1 cellular context compared by ENCODE assay signal in the genomic region with DNA sequence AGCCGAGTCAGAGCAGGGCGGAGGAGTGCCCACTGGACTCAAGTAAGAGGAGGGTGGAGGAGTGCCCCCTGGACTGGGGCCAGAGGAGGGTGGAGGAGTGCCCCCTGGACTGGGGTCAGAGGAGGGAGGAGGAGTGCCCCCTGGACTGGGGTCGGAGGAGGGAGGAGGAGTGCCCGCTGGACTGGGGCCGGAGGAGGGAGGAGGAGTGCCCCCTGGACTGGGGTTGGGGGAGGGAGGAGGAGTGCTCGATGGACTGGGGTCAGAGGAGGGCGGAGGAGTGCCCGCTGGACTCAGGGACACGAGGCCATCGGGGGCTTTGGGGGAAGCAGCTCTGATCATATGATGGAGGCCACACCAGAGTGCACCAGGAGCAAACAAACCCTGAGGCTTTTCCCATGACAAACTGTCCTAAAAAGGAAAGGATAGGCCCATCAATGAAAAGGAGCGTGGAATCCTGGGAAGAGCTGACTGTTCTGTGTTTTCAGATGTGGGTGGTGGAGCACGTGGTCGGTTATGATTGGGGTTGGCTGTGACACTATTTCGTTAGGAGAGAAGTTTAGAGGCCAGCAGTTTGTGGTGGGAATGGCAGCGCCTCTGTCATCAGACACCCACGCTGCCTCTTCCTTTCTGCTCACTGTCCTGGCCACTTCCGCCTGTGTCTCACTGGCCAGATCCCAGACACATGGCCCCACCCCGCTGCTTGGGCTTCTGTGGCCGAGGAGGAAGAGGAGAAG.
TF ChIP-seq lines count a peak whose summit lies in the region.

No MANE protein-coding gene starts in this region.

TF ChIP-seq in K562, 482 proteins besides CTCF, POLR2A, EP300 and RAD21 (continued from another document and continues in another):
- TF ChIP-seq, protein P1, sequence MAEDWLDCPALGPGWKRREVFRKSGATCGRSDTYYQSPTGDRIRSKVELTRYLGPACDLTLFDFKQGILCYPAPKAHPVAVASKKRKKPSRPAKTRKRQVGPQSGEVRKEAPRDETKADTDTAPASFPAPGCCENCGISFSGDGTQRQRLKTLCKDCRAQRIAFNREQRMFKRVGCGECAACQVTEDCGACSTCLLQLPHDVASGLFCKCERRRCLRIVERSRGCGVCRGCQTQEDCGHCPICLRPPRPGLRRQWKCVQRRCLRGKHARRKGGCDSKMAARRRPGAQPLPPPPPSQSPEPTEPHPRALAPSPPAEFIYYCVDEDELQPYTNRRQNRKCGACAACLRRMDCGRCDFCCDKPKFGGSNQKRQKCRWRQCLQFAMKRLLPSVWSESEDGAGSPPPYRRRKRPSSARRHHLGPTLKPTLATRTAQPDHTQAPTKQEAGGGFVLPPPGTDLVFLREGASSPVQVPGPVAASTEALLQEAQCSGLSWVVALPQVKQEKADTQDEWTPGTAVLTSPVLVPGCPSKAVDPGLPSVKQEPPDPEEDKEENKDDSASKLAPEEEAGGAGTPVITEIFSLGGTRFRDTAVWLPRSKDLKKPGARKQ (CRISPR knock-in tag; IDR thresholded peaks at IDR 0.05), result no peak
- TF ChIP-seq ZNF197 (CRISPR knock-in tag; IDR thresholded peaks at IDR 0.05; ENCODE audit: low read depth) (peak; percentile 80; the same call in 1 of the 2 replicates), ZNF778 (CRISPR knock-in tag; IDR thresholded peaks at IDR 0.05) (no peak), CTBP1 (IDR thresholded peaks at IDR 0.05; ENCODE audit: borderline replicate concordance) (peak; percentile 48; the same call in 1 of the 2 replicates), RBM17 (IDR thresholded peaks at IDR 0.05; ENCODE audit: borderline replicate concordance, low read depth, low read length) (no peak), SOX6 (IDR thresholded peaks at IDR 0.05) (peak; percentile 18; the same call in 1 of the 2 replicates), CREM (IDR thresholded peaks at IDR 0.05; ENCODE audit: low read depth) (peak; percentile 66), PHB (CRISPR knock-in tag; IDR thresholded peaks at IDR 0.05) (no peak), ZNF589 (CRISPR knock-in tag; IDR thresholded peaks at IDR 0.05; ENCODE audit: low read depth) (peak; percentile 95), RHOXF2B (CRISPR knock-in tag; conservative IDR thresholded peaks at IDR 0.05) (no peak), NFYB (IDR thresholded peaks at IDR 0.05; ENCODE audit: extremely low read depth, insufficient read length) (no peak), LEF1 (IDR thresholded peaks at IDR 0.05) (peak; percentile 37; the same call in 1 of the 2 replicates), ESRRB (CRISPR knock-in tag; IDR thresholded peaks at IDR 0.05; ENCODE audit: borderline replicate concordance) (no peak), SRF (CRISPR knock-in tag; IDR thresholded peaks at IDR 0.05) (no peak; a peak in 1 of 4 replicates), NCOA2 (IDR thresholded peaks at IDR 0.05; ENCODE audit: partially characterized antibody in 2 of 2) (no peak), RAD51 (IDR thresholded peaks at IDR 0.05; ENCODE audit: borderline replicate concordance, low read depth) (peak; percentile 68)
- TF ChIP-seq, protein P2, sequence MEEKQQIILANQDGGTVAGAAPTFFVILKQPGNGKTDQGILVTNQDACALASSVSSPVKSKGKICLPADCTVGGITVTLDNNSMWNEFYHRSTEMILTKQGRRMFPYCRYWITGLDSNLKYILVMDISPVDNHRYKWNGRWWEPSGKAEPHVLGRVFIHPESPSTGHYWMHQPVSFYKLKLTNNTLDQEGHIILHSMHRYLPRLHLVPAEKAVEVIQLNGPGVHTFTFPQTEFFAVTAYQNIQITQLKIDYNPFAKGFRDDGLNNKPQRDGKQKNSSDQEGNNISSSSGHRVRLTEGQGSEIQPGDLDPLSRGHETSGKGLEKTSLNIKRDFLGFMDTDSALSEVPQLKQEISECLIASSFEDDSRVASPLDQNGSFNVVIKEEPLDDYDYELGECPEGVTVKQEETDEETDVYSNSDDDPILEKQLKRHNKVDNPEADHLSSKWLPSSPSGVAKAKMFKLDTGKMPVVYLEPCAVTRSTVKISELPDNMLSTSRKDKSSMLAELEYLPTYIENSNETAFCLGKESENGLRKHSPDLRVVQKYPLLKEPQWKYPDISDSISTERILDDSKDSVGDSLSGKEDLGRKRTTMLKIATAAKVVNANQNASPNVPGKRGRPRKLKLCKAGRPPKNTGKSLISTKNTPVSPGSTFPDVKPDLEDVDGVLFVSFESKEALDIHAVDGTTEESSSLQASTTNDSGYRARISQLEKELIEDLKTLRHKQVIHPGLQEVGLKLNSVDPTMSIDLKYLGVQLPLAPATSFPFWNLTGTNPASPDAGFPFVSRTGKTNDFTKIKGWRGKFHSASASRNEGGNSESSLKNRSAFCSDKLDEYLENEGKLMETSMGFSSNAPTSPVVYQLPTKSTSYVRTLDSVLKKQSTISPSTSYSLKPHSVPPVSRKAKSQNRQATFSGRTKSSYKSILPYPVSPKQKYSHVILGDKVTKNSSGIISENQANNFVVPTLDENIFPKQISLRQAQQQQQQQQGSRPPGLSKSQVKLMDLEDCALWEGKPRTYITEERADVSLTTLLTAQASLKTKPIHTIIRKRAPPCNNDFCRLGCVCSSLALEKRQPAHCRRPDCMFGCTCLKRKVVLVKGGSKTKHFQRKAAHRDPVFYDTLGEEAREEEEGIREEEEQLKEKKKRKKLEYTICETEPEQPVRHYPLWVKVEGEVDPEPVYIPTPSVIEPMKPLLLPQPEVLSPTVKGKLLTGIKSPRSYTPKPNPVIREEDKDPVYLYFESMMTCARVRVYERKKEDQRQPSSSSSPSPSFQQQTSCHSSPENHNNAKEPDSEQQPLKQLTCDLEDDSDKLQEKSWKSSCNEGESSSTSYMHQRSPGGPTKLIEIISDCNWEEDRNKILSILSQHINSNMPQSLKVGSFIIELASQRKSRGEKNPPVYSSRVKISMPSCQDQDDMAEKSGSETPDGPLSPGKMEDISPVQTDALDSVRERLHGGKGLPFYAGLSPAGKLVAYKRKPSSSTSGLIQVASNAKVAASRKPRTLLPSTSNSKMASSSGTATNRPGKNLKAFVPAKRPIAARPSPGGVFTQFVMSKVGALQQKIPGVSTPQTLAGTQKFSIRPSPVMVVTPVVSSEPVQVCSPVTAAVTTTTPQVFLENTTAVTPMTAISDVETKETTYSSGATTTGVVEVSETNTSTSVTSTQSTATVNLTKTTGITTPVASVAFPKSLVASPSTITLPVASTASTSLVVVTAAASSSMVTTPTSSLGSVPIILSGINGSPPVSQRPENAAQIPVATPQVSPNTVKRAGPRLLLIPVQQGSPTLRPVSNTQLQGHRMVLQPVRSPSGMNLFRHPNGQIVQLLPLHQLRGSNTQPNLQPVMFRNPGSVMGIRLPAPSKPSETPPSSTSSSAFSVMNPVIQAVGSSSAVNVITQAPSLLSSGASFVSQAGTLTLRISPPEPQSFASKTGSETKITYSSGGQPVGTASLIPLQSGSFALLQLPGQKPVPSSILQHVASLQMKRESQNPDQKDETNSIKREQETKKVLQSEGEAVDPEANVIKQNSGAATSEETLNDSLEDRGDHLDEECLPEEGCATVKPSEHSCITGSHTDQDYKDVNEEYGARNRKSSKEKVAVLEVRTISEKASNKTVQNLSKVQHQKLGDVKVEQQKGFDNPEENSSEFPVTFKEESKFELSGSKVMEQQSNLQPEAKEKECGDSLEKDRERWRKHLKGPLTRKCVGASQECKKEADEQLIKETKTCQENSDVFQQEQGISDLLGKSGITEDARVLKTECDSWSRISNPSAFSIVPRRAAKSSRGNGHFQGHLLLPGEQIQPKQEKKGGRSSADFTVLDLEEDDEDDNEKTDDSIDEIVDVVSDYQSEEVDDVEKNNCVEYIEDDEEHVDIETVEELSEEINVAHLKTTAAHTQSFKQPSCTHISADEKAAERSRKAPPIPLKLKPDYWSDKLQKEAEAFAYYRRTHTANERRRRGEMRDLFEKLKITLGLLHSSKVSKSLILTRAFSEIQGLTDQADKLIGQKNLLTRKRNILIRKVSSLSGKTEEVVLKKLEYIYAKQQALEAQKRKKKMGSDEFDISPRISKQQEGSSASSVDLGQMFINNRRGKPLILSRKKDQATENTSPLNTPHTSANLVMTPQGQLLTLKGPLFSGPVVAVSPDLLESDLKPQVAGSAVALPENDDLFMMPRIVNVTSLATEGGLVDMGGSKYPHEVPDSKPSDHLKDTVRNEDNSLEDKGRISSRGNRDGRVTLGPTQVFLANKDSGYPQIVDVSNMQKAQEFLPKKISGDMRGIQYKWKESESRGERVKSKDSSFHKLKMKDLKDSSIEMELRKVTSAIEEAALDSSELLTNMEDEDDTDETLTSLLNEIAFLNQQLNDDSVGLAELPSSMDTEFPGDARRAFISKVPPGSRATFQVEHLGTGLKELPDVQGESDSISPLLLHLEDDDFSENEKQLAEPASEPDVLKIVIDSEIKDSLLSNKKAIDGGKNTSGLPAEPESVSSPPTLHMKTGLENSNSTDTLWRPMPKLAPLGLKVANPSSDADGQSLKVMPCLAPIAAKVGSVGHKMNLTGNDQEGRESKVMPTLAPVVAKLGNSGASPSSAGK (IDR thresholded peaks at IDR 0.05), result peak; percentile 97
- TF ChIP-seq, protein P3, sequence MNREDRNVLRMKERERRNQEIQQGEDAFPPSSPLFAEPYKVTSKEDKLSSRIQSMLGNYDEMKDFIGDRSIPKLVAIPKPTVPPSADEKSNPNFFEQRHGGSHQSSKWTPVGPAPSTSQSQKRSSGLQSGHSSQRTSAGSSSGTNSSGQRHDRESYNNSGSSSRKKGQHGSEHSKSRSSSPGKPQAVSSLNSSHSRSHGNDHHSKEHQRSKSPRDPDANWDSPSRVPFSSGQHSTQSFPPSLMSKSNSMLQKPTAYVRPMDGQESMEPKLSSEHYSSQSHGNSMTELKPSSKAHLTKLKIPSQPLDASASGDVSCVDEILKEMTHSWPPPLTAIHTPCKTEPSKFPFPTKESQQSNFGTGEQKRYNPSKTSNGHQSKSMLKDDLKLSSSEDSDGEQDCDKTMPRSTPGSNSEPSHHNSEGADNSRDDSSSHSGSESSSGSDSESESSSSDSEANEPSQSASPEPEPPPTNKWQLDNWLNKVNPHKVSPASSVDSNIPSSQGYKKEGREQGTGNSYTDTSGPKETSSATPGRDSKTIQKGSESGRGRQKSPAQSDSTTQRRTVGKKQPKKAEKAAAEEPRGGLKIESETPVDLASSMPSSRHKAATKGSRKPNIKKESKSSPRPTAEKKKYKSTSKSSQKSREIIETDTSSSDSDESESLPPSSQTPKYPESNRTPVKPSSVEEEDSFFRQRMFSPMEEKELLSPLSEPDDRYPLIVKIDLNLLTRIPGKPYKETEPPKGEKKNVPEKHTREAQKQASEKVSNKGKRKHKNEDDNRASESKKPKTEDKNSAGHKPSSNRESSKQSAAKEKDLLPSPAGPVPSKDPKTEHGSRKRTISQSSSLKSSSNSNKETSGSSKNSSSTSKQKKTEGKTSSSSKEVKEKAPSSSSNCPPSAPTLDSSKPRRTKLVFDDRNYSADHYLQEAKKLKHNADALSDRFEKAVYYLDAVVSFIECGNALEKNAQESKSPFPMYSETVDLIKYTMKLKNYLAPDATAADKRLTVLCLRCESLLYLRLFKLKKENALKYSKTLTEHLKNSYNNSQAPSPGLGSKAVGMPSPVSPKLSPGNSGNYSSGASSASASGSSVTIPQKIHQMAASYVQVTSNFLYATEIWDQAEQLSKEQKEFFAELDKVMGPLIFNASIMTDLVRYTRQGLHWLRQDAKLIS (CRISPR knock-in tag; IDR thresholded peaks at IDR 0.05), result no peak
- TF ChIP-seq, protein P4, sequence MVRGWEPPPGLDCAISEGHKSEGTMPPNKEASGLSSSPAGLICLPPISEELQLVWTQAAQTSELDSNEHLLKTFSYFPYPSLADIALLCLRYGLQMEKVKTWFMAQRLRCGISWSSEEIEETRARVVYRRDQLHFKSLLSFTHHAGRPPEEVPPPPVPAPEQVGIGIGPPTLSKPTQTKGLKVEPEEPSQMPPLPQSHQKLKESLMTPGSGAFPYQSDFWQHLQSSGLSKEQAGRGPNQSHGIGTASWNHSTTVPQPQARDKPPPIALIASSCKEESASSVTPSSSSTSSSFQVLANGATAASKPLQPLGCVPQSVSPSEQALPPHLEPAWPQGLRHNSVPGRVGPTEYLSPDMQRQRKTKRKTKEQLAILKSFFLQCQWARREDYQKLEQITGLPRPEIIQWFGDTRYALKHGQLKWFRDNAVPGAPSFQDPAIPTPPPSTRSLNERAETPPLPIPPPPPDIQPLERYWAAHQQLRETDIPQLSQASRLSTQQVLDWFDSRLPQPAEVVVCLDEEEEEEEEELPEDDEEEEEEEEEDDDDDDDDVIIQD (CRISPR knock-in tag; IDR thresholded peaks at IDR 0.05), result no peak
- TF ChIP-seq, protein P5, sequence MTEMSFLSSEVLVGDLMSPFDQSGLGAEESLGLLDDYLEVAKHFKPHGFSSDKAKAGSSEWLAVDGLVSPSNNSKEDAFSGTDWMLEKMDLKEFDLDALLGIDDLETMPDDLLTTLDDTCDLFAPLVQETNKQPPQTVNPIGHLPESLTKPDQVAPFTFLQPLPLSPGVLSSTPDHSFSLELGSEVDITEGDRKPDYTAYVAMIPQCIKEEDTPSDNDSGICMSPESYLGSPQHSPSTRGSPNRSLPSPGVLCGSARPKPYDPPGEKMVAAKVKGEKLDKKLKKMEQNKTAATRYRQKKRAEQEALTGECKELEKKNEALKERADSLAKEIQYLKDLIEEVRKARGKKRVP (CRISPR knock-in tag; IDR thresholded peaks at IDR 0.05), result peak; percentile 70
- TF ChIP-seq, protein P6, sequence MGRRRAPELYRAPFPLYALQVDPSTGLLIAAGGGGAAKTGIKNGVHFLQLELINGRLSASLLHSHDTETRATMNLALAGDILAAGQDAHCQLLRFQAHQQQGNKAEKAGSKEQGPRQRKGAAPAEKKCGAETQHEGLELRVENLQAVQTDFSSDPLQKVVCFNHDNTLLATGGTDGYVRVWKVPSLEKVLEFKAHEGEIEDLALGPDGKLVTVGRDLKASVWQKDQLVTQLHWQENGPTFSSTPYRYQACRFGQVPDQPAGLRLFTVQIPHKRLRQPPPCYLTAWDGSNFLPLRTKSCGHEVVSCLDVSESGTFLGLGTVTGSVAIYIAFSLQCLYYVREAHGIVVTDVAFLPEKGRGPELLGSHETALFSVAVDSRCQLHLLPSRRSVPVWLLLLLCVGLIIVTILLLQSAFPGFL (CRISPR knock-in tag; IDR thresholded peaks at IDR 0.05), result no peak
- TF ChIP-seq, protein P7, sequence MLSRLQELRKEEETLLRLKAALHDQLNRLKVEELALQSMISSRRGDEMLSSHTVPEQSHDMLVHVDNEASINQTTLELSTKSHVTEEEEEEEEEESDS (CRISPR knock-in tag; IDR thresholded peaks at IDR 0.05), result no peak
- TF ChIP-seq, protein P8, sequence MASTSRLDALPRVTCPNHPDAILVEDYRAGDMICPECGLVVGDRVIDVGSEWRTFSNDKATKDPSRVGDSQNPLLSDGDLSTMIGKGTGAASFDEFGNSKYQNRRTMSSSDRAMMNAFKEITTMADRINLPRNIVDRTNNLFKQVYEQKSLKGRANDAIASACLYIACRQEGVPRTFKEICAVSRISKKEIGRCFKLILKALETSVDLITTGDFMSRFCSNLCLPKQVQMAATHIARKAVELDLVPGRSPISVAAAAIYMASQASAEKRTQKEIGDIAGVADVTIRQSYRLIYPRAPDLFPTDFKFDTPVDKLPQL (IDR thresholded peaks at IDR 0.05; ENCODE audit: extremely low read depth, insufficient read length), result no peak
- TF ChIP-seq, protein P9, sequence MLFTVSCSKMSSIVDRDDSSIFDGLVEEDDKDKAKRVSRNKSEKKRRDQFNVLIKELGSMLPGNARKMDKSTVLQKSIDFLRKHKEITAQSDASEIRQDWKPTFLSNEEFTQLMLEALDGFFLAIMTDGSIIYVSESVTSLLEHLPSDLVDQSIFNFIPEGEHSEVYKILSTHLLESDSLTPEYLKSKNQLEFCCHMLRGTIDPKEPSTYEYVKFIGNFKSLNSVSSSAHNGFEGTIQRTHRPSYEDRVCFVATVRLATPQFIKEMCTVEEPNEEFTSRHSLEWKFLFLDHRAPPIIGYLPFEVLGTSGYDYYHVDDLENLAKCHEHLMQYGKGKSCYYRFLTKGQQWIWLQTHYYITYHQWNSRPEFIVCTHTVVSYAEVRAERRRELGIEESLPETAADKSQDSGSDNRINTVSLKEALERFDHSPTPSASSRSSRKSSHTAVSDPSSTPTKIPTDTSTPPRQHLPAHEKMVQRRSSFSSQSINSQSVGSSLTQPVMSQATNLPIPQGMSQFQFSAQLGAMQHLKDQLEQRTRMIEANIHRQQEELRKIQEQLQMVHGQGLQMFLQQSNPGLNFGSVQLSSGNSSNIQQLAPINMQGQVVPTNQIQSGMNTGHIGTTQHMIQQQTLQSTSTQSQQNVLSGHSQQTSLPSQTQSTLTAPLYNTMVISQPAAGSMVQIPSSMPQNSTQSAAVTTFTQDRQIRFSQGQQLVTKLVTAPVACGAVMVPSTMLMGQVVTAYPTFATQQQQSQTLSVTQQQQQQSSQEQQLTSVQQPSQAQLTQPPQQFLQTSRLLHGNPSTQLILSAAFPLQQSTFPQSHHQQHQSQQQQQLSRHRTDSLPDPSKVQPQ (CRISPR knock-in tag; IDR thresholded peaks at IDR 0.05; ENCODE audit: borderline replicate concordance), result no peak
